In the genomic region with DNA sequence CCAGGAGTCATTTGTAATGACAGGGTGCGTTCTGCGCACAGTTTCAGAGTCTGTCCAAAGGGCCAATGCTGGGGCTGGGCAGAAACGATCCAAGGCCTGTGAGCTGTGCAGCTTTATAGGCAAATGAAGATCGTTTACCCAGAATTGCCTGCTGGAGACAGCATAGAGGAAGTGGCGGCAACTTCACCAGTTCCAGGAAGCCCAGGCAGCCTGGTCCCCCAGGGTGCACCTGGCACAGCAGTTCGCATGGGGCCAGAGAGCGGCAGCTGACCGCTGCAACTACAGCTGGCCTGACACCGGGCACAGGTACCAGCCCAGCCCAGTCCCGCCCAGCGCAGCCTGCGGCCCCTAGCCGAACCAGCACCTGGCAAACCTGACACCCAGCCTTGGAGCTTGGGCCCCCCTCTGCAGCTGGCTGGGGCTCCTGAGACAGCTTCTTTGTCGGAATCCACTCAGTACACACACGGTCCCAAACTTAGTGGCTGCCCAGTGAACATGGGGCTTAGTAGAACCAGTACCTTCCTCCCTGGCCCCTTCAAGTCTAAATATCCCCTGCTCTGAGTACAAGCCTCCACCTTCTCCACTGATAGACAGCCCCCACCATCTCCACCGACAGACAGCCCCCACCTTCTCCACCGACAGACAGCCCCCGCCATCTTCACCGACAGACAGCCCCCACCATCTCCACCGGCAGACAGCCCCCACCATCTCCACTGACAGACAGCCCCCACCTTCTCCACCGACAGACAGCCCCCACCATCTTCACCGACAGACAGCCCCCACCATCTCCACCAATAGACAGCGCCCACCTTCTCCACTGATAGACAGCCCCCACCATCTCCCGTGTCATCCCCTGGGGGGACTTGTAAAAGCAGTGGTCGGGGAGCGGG, we compare ENCODE assay signal across 8 cellular contexts.
DNase-seq lines count a peak whose midpoint lies in the region; ATAC-seq, FAIRE-seq and TF ChIP-seq lines count a peak whose summit lies in the region.
"Not testable (repeated sequence)": the region's sequence is repeated elsewhere in the genome, so short reads cannot be mapped to it uniquely, and the experiment has no call there.

No MANE protein-coding gene starts in this region.

- ATAC-seq in HG03432 (IDR thresholded peaks at IDR 0.05; ENCODE audit: unreplicated experiment) = peak; percentile 31
- peak; percentile 31 for ATAC-seq in activated naive CD8-positive, alpha-beta T cell treated with anti-CD3 and anti-CD28 coated beads, Interleukin-2, amount 50 U/mL, for 24 hours
- peak; percentile 68 for ATAC-seq in memory B cell (ENCODE audit: low read depth)

- peaks cover 23% of the 10 kb centered on the region for H3K36me3 Mint-ChIP-seq in activated naive CD8-positive, alpha-beta T cell treated with anti-CD3 and anti-CD28 coated beads, Interleukin-2, amount 50 U/mL, for 24 hours (ENCODE audit: low read depth)
- H3K36me3 Mint-ChIP-seq in memory B cell = not testable (repeated sequence)

- peaks cover 51% of the 10 kb centered on the region for H3K4me1 ChIP-seq in OCI-LY1 (ENCODE audit: insufficient read depth, low read length, severe bottlenecking)

- H3K27me3 ChIP-seq in OCI-LY1 (ENCODE audit: insufficient read depth, low read length) = not testable (repeated sequence)

- H3K27ac Mint-ChIP-seq in activated naive CD8-positive, alpha-beta T cell treated with anti-CD3 and anti-CD28 coated beads, Interleukin-2, amount 50 U/mL, for 24 hours = peak overlapping the region; percentile 89
- H3K27ac Mint-ChIP-seq in memory B cell = peak overlapping the region; percentile 88

- not testable (repeated sequence) for H3K36me3 ChIP-seq in OCI-LY1 (ENCODE audit: insufficient read depth, low read length)

- peak overlapping the region; percentile 93 for H3K4me2 ChIP-seq in OCI-LY1 (ENCODE audit: low read length)

- H3K27me3 Mint-ChIP-seq in activated naive CD8-positive, alpha-beta T cell treated with anti-CD3 and anti-CD28 coated beads, Interleukin-2, amount 50 U/mL, for 24 hours; memory B cell: not testable (repeated sequence)

- H3K4me3 Mint-ChIP-seq in activated naive CD8-positive, alpha-beta T cell treated with anti-CD3 and anti-CD28 coated beads, Interleukin-2, amount 50 U/mL, for 24 hours = peak overlapping the region; percentile 72
- peak overlapping the region; percentile 85 for H3K4me3 Mint-ChIP-seq in memory B cell

- peak overlapping the region; percentile 84 for H3K9ac ChIP-seq in OCI-LY1 (ENCODE audit: low read length)

- H3K4me3 ChIP-seq in OCI-LY1 (ENCODE audit: low read depth, low read length, poor library complexity, severe bottlenecking) = peak overlapping the region; percentile 64

- H3K9me2 ChIP-seq in OCI-LY1 (ENCODE audit: low read depth, low read length) = not testable (repeated sequence)

- TF ChIP-seq CTCF in OCI-LY1 (IDR thresholded peaks at IDR 0.05; ENCODE audit: low read length) = not testable (repeated sequence)

- peak; percentile 2 for DNase-seq in D341Med (ENCODE audit: low spot score)
- DNase-seq in GM19239 (ENCODE audit: insufficient read length, low spot score) = peak; percentile 28
- DNase-seq in activated CD4-positive, alpha-beta T cell treated with anti-CD3 and anti-CD28 coated beads, Interleukin-2, amount 50 U/mL, for 1 hour = peak; percentile 32
- DNase-seq in activated naive CD8-positive, alpha-beta T cell treated with anti-CD3 and anti-CD28 coated beads, Interleukin-2, amount 50 U/mL, for 24 hours = peak; percentile 53
- peak; percentile 59 for DNase-seq in memory B cell (ENCODE audit: low spot score in 2 of 2)
- peak; percentile 24 to 31 for DNase-seq in stimulated activated CD8-positive, alpha-beta memory T cell treated with anti-CD3 and anti-CD28 coated beads, Interleukin-7, amount 100 ng/mL, for 4 hours (ENCODE audit: low read depth in 2 of 2)

- not testable (repeated sequence) for H3F3A ChIP-seq in OCI-LY1 (ENCODE audit: insufficient read depth, low read length)

- peaks cover 63% of the 10 kb centered on the region for H3K4me1 Mint-ChIP-seq in activated naive CD8-positive, alpha-beta T cell treated with anti-CD3 and anti-CD28 coated beads, Interleukin-2, amount 50 U/mL, for 24 hours
- peaks cover 14% of the 10 kb centered on the region for H3K4me1 Mint-ChIP-seq in memory B cell

- not testable (repeated sequence) for H2AFZ ChIP-seq in OCI-LY1 (ENCODE audit: low read length)

- not testable (repeated sequence) for H3K9me3 Mint-ChIP-seq in activated naive CD8-positive, alpha-beta T cell treated with anti-CD3 and anti-CD28 coated beads, Interleukin-2, amount 50 U/mL, for 24 hours; memory B cell

- peak overlapping the region; percentile 98 for H3K27ac ChIP-seq in OCI-LY1 (ENCODE audit: low read depth, low read length, poor library complexity, severe bottlenecking)

- not testable (repeated sequence) for H3K9me3 ChIP-seq in OCI-LY1 (ENCODE audit: low read length)

- H4K20me1 ChIP-seq in OCI-LY1 (ENCODE audit: insufficient read depth, low read length) = not testable (repeated sequence)

- H3K79me2 ChIP-seq in OCI-LY1 (ENCODE audit: insufficient read depth, low read length) = peaks cover 13% of the 10 kb centered on the region

- FAIRE-seq in GM19239 (lab: Jason Lieb, UNC) = peak; percentile 79

Comparison
In these comparisons a context has a peak if more than half of its experiments do, and no peak if none do; other contexts are left out.
1. Peak in every context shown above with its lines: DNase-seq, ATAC-seq, H3K4me3 ChIP-seq and H3K27ac ChIP-seq.
2. DNase-seq: peak in every context shown above with its lines; median percentile 59 in memory B cell; 53 in activated naive CD8-positive, alpha-beta T cell treated with anti-CD3 and anti-CD28 coated beads, Interleukin-2, amount 50 U/mL, for 24 hours; 32 in activated CD4-positive, alpha-beta T cell treated with anti-CD3 and anti-CD28 coated beads, Interleukin-2, amount 50 U/mL, for 1 hour; 28 in GM19239; 28 in stimulated activated CD8-positive, alpha-beta memory T cell treated with anti-CD3 and anti-CD28 coated beads, Interleukin-7, amount 100 ng/mL, for 4 hours; 2 in D341Med.